ENCODE assay signal across 14 cellular contexts in genomic region chr9:81431662-81432061, GRCh38.
DNase-seq lines count a peak whose midpoint lies in the region; TF ChIP-seq lines count a peak whose summit lies in the region.
"Had no signal": no experiment of that assay in that cellular context is flagged by ENCODE, and none has a peak within 500 bp of the region (broad histone marks: within the 10 kb centered on the region; RNA-seq: fewer than 3 reads in every experiment).

No MANE protein-coding gene starts in this region.

- peaks cover 2% of the 10 kb centered on the region for H3K27me3 Mint-ChIP-seq in HFFc6 (ENCODE audit: insufficient read depth)
- H3K27me3 Mint-ChIP-seq in immature natural killer cell (ENCODE audit: low read depth in 3 of 3), result peaks cover 0 to 2% (median 2%) of the 10 kb centered on the region in 3 donors
- no peaks in the 10 kb centered on the region for H3K27me3 Mint-ChIP-seq in T-helper 2 cell treated with Interferon-gamma antibody and Interleukin-4, amounts not matched to agents 5 μg/mL and 100 μg/mL, for 36 hours (ENCODE audit: low read depth)
- H3K27me3 Mint-ChIP-seq: activated CD4-positive, alpha-beta T cell treated with anti-CD3 and anti-CD28 coated beads for 36 hours; activated naive CD8-positive, alpha-beta T cell treated with anti-CD3 and anti-CD28 coated beads, Interleukin-2, amount 10 ng/mL, durations not matched to agents 7 days and 5 days; dendritic cell treated with granulocyte-macrophage colony-stimulating factor and Interleukin-4, amounts not matched to agents 40 ng/mL and 50 ng/mL, for 4 days had no signal

- peaks cover 22% of the 10 kb centered on the region for H3K4me1 Mint-ChIP-seq in HFFc6 (ENCODE audit: low read depth)
- H3K4me1 Mint-ChIP-seq in immature natural killer cell, result no peaks in the 10 kb centered on the region
- no peaks in the 10 kb centered on the region for H3K4me1 Mint-ChIP-seq in T-helper 2 cell treated with Interferon-gamma antibody and Interleukin-4, amounts not matched to agents 5 μg/mL and 100 μg/mL, for 36 hours (ENCODE audit: low read depth)
- H3K4me1 Mint-ChIP-seq: activated CD4-positive, alpha-beta T cell treated with anti-CD3 and anti-CD28 coated beads for 36 hours; activated naive CD8-positive, alpha-beta T cell treated with anti-CD3 and anti-CD28 coated beads, Interleukin-2, amount 10 ng/mL, durations not matched to agents 7 days and 5 days; mesothelial cell of epicardium had no signal

- TF ChIP-seq CTCF in HFFc6 (IDR thresholded peaks at IDR 0.05), result no peak

- H3K27ac Mint-ChIP-seq in HFFc6 (peak overlapping the region; percentile 89), immature natural killer cell (no peak overlapping the region)
- H3K27ac Mint-ChIP-seq in T-helper 2 cell treated with Interferon-gamma antibody and Interleukin-4, amounts not matched to agents 5 μg/mL and 100 μg/mL, for 36 hours, result no peak overlapping the region
- H3K27ac Mint-ChIP-seq: activated CD4-positive, alpha-beta T cell treated with anti-CD3 and anti-CD28 coated beads for 36 hours; activated naive CD8-positive, alpha-beta T cell treated with anti-CD3 and anti-CD28 coated beads, Interleukin-2, amount 10 ng/mL, durations not matched to agents 7 days and 5 days; dendritic cell treated with granulocyte-macrophage colony-stimulating factor and Interleukin-4, amounts not matched to agents 40 ng/mL and 50 ng/mL, for 4 days; mesothelial cell of epicardium had no signal

- H3K36me3 Mint-ChIP-seq in HFFc6 (ENCODE audit: low read depth) (peaks cover 16% of the 10 kb centered on the region), immature natural killer cell (no peaks in the 10 kb centered on the region)
- no peaks in the 10 kb centered on the region for H3K36me3 Mint-ChIP-seq in T-helper 2 cell treated with Interferon-gamma antibody and Interleukin-4, amounts not matched to agents 5 μg/mL and 100 μg/mL, for 36 hours (ENCODE audit: low read depth)
- H3K36me3 Mint-ChIP-seq: activated naive CD8-positive, alpha-beta T cell treated with anti-CD3 and anti-CD28 coated beads, Interleukin-2, amount 10 ng/mL, durations not matched to agents 7 days and 5 days had no signal

- peak; percentile 82 for DNase-seq in AG08396 (ENCODE audit: low spot score)
- DNase-seq in HFFc6, result peak; percentile 99
- peak; percentile 90 for DNase-seq in amniotic stem cell (lab: John Stamatoyannopoulos, UW)
- DNase-seq in hepatic stellate cell (ENCODE audit: low spot score), result peak; percentile 79
- no peak for DNase-seq in immature natural killer cell
- DNase-seq in T-helper 2 cell treated with Interferon-gamma antibody and Interleukin-4, amounts not matched to agents 5 μg/mL and 100 μg/mL, for 36 hours (ENCODE audit: low spot score), result no peak
- no peak for DNase-seq in superior temporal gyrus (ENCODE audit: extremely low spot score)
- no peak for DNase-seq in amygdala (lab: John Stamatoyannopoulos, UW)
- DNase-seq: activated CD4-positive, alpha-beta T cell treated with anti-CD3 and anti-CD28 coated beads for 36 hours; activated naive CD8-positive, alpha-beta T cell treated with anti-CD3 and anti-CD28 coated beads, Interleukin-2, amount 10 ng/mL, durations not matched to agents 7 days and 5 days; GOT3; stimulated activated CD4-positive, alpha-beta T cell treated with anti-CD3 and anti-CD28 coated beads, Interleukin-1b, Interleukin-23, amount 100 ng/mL, for 48 hours had no signal

- H3K9me3 Mint-ChIP-seq in HFFc6 (peaks cover 29% of the 10 kb centered on the region), immature natural killer cell (peaks cover 6 to 21% (median 14%) of the 10 kb centered on the region in 6 donors)
- H3K9me3 Mint-ChIP-seq in T-helper 2 cell treated with Interferon-gamma antibody and Interleukin-4, amounts not matched to agents 5 μg/mL and 100 μg/mL, for 36 hours, result peaks cover 31% of the 10 kb centered on the region

- H3K4me3 Mint-ChIP-seq in HFFc6 (peak overlapping the region; percentile 83), immature natural killer cell (no peak overlapping the region)
- no peak overlapping the region for H3K4me3 Mint-ChIP-seq in T-helper 2 cell treated with Interferon-gamma antibody and Interleukin-4, amounts not matched to agents 5 μg/mL and 100 μg/mL, for 36 hours
- H3K4me3 Mint-ChIP-seq: activated CD4-positive, alpha-beta T cell treated with anti-CD3 and anti-CD28 coated beads for 36 hours; activated naive CD8-positive, alpha-beta T cell treated with anti-CD3 and anti-CD28 coated beads, Interleukin-2, amount 10 ng/mL, durations not matched to agents 7 days and 5 days; dendritic cell treated with granulocyte-macrophage colony-stimulating factor and Interleukin-4, amounts not matched to agents 40 ng/mL and 50 ng/mL, for 4 days; mesothelial cell of epicardium had no signal

Comparison
In these comparisons a context has a peak if more than half of its experiments do, and no peak if none do; other contexts are left out.
1. DNase-seq: peak in AG08396 (single experiment), HFFc6 (single experiment), amniotic stem cell (single experiment) and hepatic stellate cell (single experiment); none in immature natural killer cell (0 of 3), T-helper 2 cell treated with Interferon-gamma antibody and Interleukin-4, amounts not matched to agents 5 μg/mL and 100 μg/mL, for 36 hours (single experiment), superior temporal gyrus (single experiment) and amygdala (0 of 56).